ENCODE assay signal across 1 cellular context in the genomic region with DNA sequence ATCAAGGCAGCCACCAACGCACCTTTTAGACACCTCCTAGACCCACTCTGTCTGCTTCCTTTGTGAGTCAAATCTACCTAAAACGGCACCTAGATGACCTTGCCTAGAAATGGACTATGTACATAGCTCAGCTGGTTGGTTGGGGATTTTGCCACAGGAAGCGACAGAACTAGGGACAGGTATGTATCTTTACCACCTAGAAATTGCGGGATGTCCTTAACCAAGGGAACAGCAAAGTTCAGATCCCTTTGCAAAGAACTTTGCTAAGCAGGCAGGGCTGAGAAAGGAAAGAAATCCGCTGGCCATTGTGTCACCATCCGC.
TF ChIP-seq lines count a peak whose summit lies in the region.

No MANE protein-coding gene starts in this region.

TF ChIP-seq in HepG2, 621 proteins besides CTCF, POLR2A, EP300 and RAD21:
- TF ChIP-seq ETV5 (CRISPR knock-in tag; IDR thresholded peaks at IDR 0.05; ENCODE audit: borderline replicate concordance), result peak; percentile 67; the same call in 1 of the 2 replicates
- no peak for TF ChIP-seq MAZ (IDR thresholded peaks at IDR 0.05; ENCODE audit: borderline replicate concordance, low read depth, low read length)
- TF ChIP-seq MAZ (CRISPR knock-in tag; IDR thresholded peaks at IDR 0.05; ENCODE audit: low read depth), result no peak
- TF ChIP-seq ZNF83 (CRISPR knock-in tag; IDR thresholded peaks at IDR 0.05; ENCODE audit: borderline replicate concordance), result 0 out of 2 replicates have a peak, but pooled peaks have one; percentile 17
- 0 out of 2 replicates have a peak, but pooled peaks have one; percentile 9 for TF ChIP-seq TCF7 (IDR thresholded peaks at IDR 0.05; ENCODE audit: low read depth)
- TF ChIP-seq GATAD2A (CRISPR knock-in tag; IDR thresholded peaks at IDR 0.05), result 0 out of 2 replicates have a peak, but pooled peaks have one; percentile 11
- TF ChIP-seq NCOA1 (CRISPR knock-in tag; IDR thresholded peaks at IDR 0.05), result 0 out of 2 replicates have a peak, but pooled peaks have one; percentile 49
- no peak for TF ChIP-seq SMYD3 (CRISPR knock-in tag; IDR thresholded peaks at IDR 0.05)
- TF ChIP-seq KDM6A (CRISPR knock-in tag; IDR thresholded peaks at IDR 0.05; ENCODE audit: low read depth), result peak; percentile 31; the same call in 1 of the 2 replicates
- TF ChIP-seq, protein P1, sequence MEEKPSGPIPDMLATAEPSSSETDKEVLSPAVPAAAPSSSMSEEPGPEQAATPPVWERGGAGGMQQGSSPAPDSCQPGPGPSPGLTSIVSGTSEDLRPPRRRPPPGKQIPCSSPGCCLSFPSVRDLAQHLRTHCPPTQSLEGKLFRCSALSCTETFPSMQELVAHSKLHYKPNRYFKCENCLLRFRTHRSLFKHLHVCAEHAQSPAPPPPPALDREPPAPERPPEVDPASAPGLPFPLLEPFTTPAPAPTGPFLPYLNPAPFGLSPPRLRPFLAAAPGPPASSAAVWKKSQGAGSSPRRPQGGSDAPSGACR (CRISPR knock-in tag; IDR thresholded peaks at IDR 0.05), result 0 out of 2 replicates have a peak, but pooled peaks have one; percentile 28
- no peak for TF ChIP-seq ZFYVE20 (CRISPR knock-in tag; IDR thresholded peaks at IDR 0.05; ENCODE audit: borderline replicate concordance, low read depth)
- peak; percentile 29; the same call in 1 of the 2 replicates for TF ChIP-seq HOXA3 (CRISPR knock-in tag; IDR thresholded peaks at IDR 0.05)
- no peak for TF ChIP-seq MIER3 (CRISPR knock-in tag; IDR thresholded peaks at IDR 0.05; ENCODE audit: borderline replicate concordance)
- no peak for TF ChIP-seq ZNF766 (CRISPR knock-in tag; IDR thresholded peaks at IDR 0.05; ENCODE audit: borderline replicate concordance)
- peak; percentile 45; the same call in 1 of the 2 replicates for TF ChIP-seq HNF4A (CRISPR knock-in tag; IDR thresholded peaks at IDR 0.05)
- peak; percentile 30; the same call in 1 of the 2 replicates for TF ChIP-seq RARA (CRISPR knock-in tag; IDR thresholded peaks at IDR 0.05)
- no peak for TF ChIP-seq LCORL (IDR thresholded peaks at IDR 0.05)
- peak; percentile 63; the same call in 1 of the 2 replicates for TF ChIP-seq LCORL (CRISPR knock-in tag; IDR thresholded peaks at IDR 0.05)
- TF ChIP-seq BCL6 (CRISPR knock-in tag; IDR thresholded peaks at IDR 0.05), result peak; percentile 58; the same call in 1 of the 2 replicates
- TF ChIP-seq HNF4G (IDR thresholded peaks at IDR 0.05; ENCODE audit: borderline replicate concordance, low read depth, low read length), result 0 out of 2 replicates have a peak, but pooled peaks have one; percentile 16
- no peak for TF ChIP-seq HNF4G (CRISPR knock-in tag; IDR thresholded peaks at IDR 0.05; ENCODE audit: borderline replicate concordance, low read depth)
- TF ChIP-seq, protein P2, sequence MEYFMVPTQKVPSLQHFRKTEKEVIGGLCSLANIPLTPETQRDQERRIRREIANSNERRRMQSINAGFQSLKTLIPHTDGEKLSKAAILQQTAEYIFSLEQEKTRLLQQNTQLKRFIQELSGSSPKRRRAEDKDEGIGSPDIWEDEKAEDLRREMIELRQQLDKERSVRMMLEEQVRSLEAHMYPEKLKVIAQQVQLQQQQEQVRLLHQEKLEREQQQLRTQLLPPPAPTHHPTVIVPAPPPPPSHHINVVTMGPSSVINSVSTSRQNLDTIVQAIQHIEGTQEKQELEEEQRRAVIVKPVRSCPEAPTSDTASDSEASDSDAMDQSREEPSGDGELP (IDR thresholded peaks at IDR 0.05; ENCODE audit: borderline replicate concordance, low read depth), result peak; percentile 92
- TF ChIP-seq SOX13 (IDR thresholded peaks at IDR 0.05), result no peak
- peak in 1 of 2 experiments; percentile 5; a peak in 1 of 4 replicates for TF ChIP-seq SOX13 (CRISPR knock-in tag; conservative IDR thresholded peaks at IDR 0.05 in 1 of 2, IDR thresholded peaks at IDR 0.05 in 1 of 2)
- TF ChIP-seq ZNF781 (CRISPR knock-in tag; IDR thresholded peaks at IDR 0.05; ENCODE audit: borderline replicate concordance, not compliant biosample characterization), result no peak
- TF ChIP-seq, protein P3, sequence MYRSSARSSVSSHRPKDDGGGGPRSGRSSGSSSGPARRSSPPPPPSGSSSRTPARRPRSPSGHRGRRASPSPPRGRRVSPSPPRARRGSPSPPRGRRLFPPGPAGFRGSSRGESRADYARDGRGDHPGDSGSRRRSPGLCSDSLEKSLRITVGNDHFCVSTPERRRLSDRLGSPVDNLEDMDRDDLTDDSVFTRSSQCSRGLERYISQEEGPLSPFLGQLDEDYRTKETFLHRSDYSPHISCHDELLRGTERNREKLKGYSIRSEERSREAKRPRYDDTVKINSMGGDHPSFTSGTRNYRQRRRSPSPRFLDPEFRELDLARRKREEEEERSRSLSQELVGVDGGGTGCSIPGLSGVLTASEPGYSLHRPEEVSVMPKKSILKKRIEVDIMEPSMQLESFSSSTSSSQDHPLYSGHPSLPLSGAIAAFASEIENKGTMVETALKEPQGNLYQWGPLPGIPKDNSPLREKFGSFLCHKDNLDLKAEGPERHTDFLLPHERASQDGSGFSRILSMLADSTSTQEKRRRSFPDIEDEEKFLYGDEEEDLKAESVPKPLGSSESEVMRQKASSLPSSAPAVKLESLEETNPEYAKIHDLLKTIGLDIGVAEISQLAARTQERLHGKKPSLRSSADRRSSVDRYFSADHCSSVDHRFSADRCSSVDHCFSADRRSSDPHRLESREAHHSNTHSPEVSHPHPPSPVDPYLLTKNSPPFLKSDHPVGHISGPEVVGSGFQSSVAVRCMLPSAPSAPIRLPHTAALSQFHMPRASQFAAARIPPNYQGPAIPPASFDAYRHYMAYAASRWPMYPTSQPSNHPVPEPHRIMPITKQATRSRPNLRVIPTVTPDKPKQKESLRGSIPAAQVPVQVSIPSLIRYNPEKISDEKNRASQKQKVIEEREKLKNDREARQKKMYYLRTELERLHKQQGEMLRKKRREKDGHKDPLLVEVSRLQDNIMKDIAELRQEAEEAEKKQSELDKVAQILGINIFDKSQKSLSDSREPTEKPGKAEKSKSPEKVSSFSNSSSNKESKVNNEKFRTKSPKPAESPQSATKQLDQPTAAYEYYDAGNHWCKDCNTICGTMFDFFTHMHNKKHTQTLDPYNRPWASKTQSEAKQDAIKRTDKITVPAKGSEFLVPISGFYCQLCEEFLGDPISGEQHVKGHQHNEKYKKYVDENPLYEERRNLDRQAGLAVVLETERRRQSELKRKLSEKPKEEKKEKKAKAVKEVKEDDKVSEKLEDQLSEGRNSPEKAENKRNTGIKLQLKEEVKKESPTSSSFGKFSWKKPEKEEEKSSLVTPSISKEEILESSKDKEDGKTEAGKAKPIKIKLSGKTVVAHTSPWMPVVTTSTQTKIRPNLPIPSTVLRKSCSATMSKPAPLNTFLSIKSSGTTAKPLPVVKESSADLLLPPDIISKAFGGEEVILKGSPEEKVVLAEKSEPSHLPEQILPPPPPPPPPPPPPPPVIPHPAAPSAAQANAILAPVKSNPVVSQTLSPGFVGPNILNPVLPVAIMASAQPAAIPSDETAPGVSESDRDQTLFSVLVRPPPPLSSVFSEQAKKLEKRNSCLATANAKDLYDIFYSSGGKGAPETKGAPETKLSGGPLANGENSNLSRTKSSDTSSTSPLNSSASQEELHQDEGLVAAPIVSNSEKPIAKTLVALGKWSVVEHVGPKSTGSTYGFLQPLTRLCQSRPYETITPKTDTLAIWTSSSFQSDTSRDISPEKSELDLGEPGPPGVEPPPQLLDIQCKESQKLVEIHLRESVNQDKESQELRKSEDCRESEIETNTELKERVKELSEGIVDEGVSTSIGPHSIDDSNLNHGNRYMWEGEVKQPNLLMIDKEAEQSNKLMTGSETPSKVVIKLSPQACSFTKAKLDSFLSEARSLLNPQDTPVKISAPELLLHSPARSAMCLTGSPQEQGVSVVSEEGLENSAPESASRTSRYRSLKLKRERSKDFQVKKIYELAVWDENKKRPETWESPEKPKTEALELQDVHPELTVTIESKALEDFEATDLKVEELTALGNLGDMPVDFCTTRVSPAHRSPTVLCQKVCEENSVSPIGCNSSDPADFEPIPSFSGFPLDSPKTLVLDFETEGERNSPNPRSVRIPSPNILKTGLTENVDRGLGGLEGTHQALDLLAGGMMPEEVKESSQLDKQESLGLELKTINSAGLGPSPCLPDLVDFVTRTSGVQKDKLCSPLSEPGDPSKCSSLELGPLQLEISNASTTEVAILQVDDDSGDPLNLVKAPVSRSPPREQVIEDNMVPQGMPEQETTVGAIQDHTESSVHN (CRISPR knock-in tag; IDR thresholded peaks at IDR 0.05), result no peak
- TF ChIP-seq, protein P4, sequence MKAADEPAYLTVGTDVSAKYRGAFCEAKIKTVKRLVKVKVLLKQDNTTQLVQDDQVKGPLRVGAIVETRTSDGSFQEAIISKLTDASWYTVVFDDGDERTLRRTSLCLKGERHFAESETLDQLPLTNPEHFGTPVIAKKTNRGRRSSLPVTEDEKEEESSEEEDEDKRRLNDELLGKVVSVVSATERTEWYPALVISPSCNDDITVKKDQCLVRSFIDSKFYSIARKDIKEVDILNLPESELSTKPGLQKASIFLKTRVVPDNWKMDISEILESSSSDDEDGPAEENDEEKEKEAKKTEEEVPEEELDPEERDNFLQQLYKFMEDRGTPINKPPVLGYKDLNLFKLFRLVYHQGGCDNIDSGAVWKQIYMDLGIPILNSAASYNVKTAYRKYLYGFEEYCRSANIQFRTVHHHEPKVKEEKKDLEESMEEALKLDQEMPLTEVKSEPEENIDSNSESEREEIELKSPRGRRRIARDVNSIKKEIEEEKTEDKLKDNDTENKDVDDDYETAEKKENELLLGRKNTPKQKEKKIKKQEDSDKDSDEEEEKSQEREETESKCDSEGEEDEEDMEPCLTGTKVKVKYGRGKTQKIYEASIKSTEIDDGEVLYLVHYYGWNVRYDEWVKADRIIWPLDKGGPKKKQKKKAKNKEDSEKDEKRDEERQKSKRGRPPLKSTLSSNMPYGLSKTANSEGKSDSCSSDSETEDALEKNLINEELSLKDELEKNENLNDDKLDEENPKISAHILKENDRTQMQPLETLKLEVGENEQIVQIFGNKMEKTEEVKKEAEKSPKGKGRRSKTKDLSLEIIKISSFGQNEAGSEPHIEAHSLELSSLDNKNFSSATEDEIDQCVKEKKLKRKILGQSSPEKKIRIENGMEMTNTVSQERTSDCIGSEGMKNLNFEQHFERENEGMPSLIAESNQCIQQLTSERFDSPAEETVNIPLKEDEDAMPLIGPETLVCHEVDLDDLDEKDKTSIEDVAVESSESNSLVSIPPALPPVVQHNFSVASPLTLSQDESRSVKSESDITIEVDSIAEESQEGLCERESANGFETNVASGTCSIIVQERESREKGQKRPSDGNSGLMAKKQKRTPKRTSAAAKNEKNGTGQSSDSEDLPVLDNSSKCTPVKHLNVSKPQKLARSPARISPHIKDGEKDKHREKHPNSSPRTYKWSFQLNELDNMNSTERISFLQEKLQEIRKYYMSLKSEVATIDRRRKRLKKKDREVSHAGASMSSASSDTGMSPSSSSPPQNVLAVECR (CRISPR knock-in tag; IDR thresholded peaks at IDR 0.05; ENCODE audit: borderline replicate concordance), result 0 out of 2 replicates have a peak, but pooled peaks have one; percentile 38
- TF ChIP-seq SAP130 (CRISPR knock-in tag; IDR thresholded peaks at IDR 0.05; ENCODE audit: low read depth), result peak; percentile 16; the same call in 1 of the 2 replicates
- TF ChIP-seq ZNF263 (CRISPR knock-in tag; IDR thresholded peaks at IDR 0.05), result no peak
- peak; percentile 71 for TF ChIP-seq TEAD3 (CRISPR knock-in tag; optimal IDR thresholded peaks at IDR 0.05; ENCODE audit: borderline replicate concordance)
- no peak for TF ChIP-seq SATB2 (CRISPR knock-in tag; IDR thresholded peaks at IDR 0.05)
- TF ChIP-seq, protein P5, sequence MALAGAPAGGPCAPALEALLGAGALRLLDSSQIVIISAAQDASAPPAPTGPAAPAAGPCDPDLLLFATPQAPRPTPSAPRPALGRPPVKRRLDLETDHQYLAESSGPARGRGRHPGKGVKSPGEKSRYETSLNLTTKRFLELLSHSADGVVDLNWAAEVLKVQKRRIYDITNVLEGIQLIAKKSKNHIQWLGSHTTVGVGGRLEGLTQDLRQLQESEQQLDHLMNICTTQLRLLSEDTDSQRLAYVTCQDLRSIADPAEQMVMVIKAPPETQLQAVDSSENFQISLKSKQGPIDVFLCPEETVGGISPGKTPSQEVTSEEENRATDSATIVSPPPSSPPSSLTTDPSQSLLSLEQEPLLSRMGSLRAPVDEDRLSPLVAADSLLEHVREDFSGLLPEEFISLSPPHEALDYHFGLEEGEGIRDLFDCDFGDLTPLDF (CRISPR knock-in tag; IDR thresholded peaks at IDR 0.05), result 0 out of 2 replicates have a peak, but pooled peaks have one; percentile 23
- no peak for TF ChIP-seq FOXA1 (IDR thresholded peaks at IDR 0.05)
- TF ChIP-seq FOXA1 (CRISPR knock-in tag; IDR thresholded peaks at IDR 0.05), result peak; percentile 73
- no peak for TF ChIP-seq ZZZ3 (CRISPR knock-in tag; IDR thresholded peaks at IDR 0.05; ENCODE audit: borderline replicate concordance)
- peak; percentile 62 for TF ChIP-seq ZBTB38 (CRISPR knock-in tag; IDR thresholded peaks at IDR 0.05)
- peak; percentile 43; the same call in 1 of the 2 replicates for TF ChIP-seq HDAC1 (CRISPR knock-in tag; IDR thresholded peaks at IDR 0.05)
